Comparison of ENCODE assay signal across 32 cellular contexts in genomic region chr9:122203995-122204394, GRCh38. TPM values are rescaled to one million over a fixed set of nuclear protein-coding genes. Genes with fewer than 3 reads are reported as not detected.
"Had no signal": no experiment of that assay in that cellular context is flagged by ENCODE, and none has a peak within 500 bp of the region (broad histone marks: within the 10 kb centered on the region; RNA-seq: fewer than 3 reads in every experiment).

No MANE protein-coding gene starts in this region.

- H3K27ac Mint-ChIP-seq: activated CD4-positive, alpha-beta T cell treated with anti-CD3 and anti-CD28 coated beads, Interleukin-2, amount 10 ng/mL, durations not matched to agents 24 days and 14 days; activated CD8-positive, alpha-beta T cell treated with anti-CD3 and anti-CD28 coated beads for 36 hours; activated naive CD8-positive, alpha-beta T cell treated with anti-CD3 and anti-CD28 coated beads for 36 hours; activated T-cell treated with anti-CD3 and anti-CD28 coated beads, Interleukin-2, amount 50 U/mL, for 72 hours; activated T-helper 17 cell treated with anti-CD3 and anti-CD28 coated beads, Interleukin-2, amount 50 U/mL, for 72 hours had no signal

- H3K27me3 ChIP-seq: breast epithelium, SJSA1 had no signal

- H3K36me3 ChIP-seq: breast epithelium, SJSA1 had no signal

- H3K27ac ChIP-seq: breast epithelium, SJSA1 had no signal

- H3K27me3 Mint-ChIP-seq: activated CD4-positive, alpha-beta T cell treated with anti-CD3 and anti-CD28 coated beads, Interleukin-2, amount 10 ng/mL, durations not matched to agents 24 days and 14 days; activated CD8-positive, alpha-beta T cell treated with anti-CD3 and anti-CD28 coated beads for 36 hours; activated naive CD8-positive, alpha-beta T cell treated with anti-CD3 and anti-CD28 coated beads for 36 hours had no signal

- H3K4me3 Mint-ChIP-seq: activated CD4-positive, alpha-beta T cell treated with anti-CD3 and anti-CD28 coated beads, Interleukin-2, amount 10 ng/mL, durations not matched to agents 24 days and 14 days; activated CD8-positive, alpha-beta T cell treated with anti-CD3 and anti-CD28 coated beads for 36 hours; activated naive CD8-positive, alpha-beta T cell treated with anti-CD3 and anti-CD28 coated beads for 36 hours; activated T-cell treated with anti-CD3 and anti-CD28 coated beads, Interleukin-2, amount 50 U/mL, for 72 hours; activated T-helper 17 cell treated with anti-CD3 and anti-CD28 coated beads, Interleukin-2, amount 50 U/mL, for 72 hours had no signal

- FAIRE-seq: TTC549 had no signal

- H3K4me1 Mint-ChIP-seq: activated CD4-positive, alpha-beta T cell treated with anti-CD3 and anti-CD28 coated beads, Interleukin-2, amount 10 ng/mL, durations not matched to agents 24 days and 14 days; activated naive CD8-positive, alpha-beta T cell treated with anti-CD3 and anti-CD28 coated beads for 36 hours; activated T-helper 17 cell treated with anti-CD3 and anti-CD28 coated beads, Interleukin-2, amount 50 U/mL, for 72 hours had no signal

- H3K4me1 ChIP-seq: breast epithelium had no signal

- H3K4me3 ChIP-seq: breast epithelium, SJSA1 had no signal

- H3K9me3 Mint-ChIP-seq: activated CD4-positive, alpha-beta T cell treated with anti-CD3 and anti-CD28 coated beads, Interleukin-2, amount 10 ng/mL, durations not matched to agents 24 days and 14 days; activated CD8-positive, alpha-beta T cell treated with anti-CD3 and anti-CD28 coated beads for 36 hours; activated naive CD8-positive, alpha-beta T cell treated with anti-CD3 and anti-CD28 coated beads for 36 hours; activated T-cell treated with anti-CD3 and anti-CD28 coated beads, Interleukin-2, amount 50 U/mL, for 72 hours; activated T-helper 17 cell treated with anti-CD3 and anti-CD28 coated beads, Interleukin-2, amount 50 U/mL, for 72 hours had no signal

- H3K9me3 ChIP-seq: breast epithelium, SJSA1 had no signal

- ATAC-seq: activated CD8-positive, alpha-beta T cell treated with anti-CD3 and anti-CD28 coated beads for 36 hours; activated T-cell treated with anti-CD3 and anti-CD28 coated beads, Interleukin-2, amount 50 U/mL, for 72 hours; activated T-helper 17 cell treated with anti-CD3 and anti-CD28 coated beads, Interleukin-2, amount 50 U/mL, for 72 hours; Panc1 had no signal

- H3K36me3 Mint-ChIP-seq: activated naive CD8-positive, alpha-beta T cell treated with anti-CD3 and anti-CD28 coated beads for 36 hours had no signal

- DNase-seq: activated CD4-positive, alpha-beta T cell treated with anti-CD3 and anti-CD28 coated beads, Interleukin-2, amount 10 ng/mL, durations not matched to agents 24 days and 14 days; activated CD4-positive, alpha-beta T cell treated with anti-CD3 and anti-CD28 coated beads, Interleukin-2, amount 50 U/mL, for 4 hours; activated CD8-positive, alpha-beta T cell treated with anti-CD3 and anti-CD28 coated beads for 36 hours; activated effector memory CD4-positive, alpha-beta T cell treated with anti-CD3 and anti-CD28 coated beads, Interleukin-2, amount 50 U/mL, for 16 hours; activated naive CD4-positive, alpha-beta T cell; activated naive CD4-positive, alpha-beta T cell treated with anti-CD3 and anti-CD28 coated beads, Interleukin-2, amount 50 U/mL, for 16 hours; activated naive CD8-positive, alpha-beta T cell treated with anti-CD3 and anti-CD28 coated beads for 36 hours; activated T-cell treated with anti-CD3 and anti-CD28 coated beads, Interleukin-2, amount 50 U/mL, for 1 hour; activated T-cell treated with anti-CD3 and anti-CD28 coated beads, Interleukin-2, amount 50 U/mL, for 72 hours; amniotic stem cell; NCI-H1105; NCI-H1417 treated with DMSO at 0.1 percent for 48 hours; NCI-H187 treated with DMSO at 0.1 percent for 48 hours; NCI-H2081; NCI-H2171 treated with DMSO at 0.1 percent for 48 hours; NCI-H2227 treated with DMSO at 0.1 percent for 48 hours; NCI-H446; NCI-H510A treated with DMSO at 0.1 percent for 48 hours; NCI-H69; RPMI8226; SHP77 treated with DMSO at 0.1 percent for 48 hours had no signal

RNA-seq across cellular contexts. Expression of gene LHX6, which starts 24.8 kb away (rescaled TPM):
- total RNA-seq: activated CD4-positive, alpha-beta T cell treated with anti-CD3 and anti-CD28 coated beads, Interleukin-2, amount 10 ng/mL, durations not matched to agents 24 days and 14 days; activated CD8-positive, alpha-beta memory T cell treated with anti-CD3 and anti-CD28 coated beads for 36 hours; activated T-helper 17 cell treated with anti-CD3 and anti-CD28 coated beads, Interleukin-2, amount 50 U/mL, for 72 hours; T-helper 1 cell treated with Interleukin-12 subunit alpha and Interleukin-12 subunit beta and Interleukin-4 antibody, amounts not matched to agents 30 ng/mL and 1 ng/mL, for 36 hours; T-helper 2 cell treated with Interferon-gamma antibody and Interleukin-4, amounts not matched to agents 100 ng/mL and 5 ng/mL, for 36 hours had no signal
- polyA plus RNA-seq: aorta had no signal

RNA-seq across cellular contexts. Expression of gene MORN5, which starts 44.3 kb away (rescaled TPM):
- total RNA-seq: activated CD4-positive, alpha-beta T cell treated with anti-CD3 and anti-CD28 coated beads, Interleukin-2, amount 10 ng/mL, durations not matched to agents 24 days and 14 days; activated CD8-positive, alpha-beta memory T cell treated with anti-CD3 and anti-CD28 coated beads for 36 hours; activated CD8-positive, alpha-beta T cell treated with anti-CD3 and anti-CD28 coated beads for 36 hours; activated naive CD8-positive, alpha-beta T cell treated with anti-CD3 and anti-CD28 coated beads for 36 hours; activated T-cell treated with anti-CD3 and anti-CD28 coated beads, Interleukin-2, amount 50 U/mL, for 72 hours; activated T-helper 17 cell treated with anti-CD3 and anti-CD28 coated beads, Interleukin-2, amount 50 U/mL, for 72 hours; aorta; breast epithelium; cardiac septum; MCF 10A; SJSA1; T-helper 1 cell treated with Interleukin-12 subunit alpha and Interleukin-12 subunit beta and Interleukin-4 antibody, amounts not matched to agents 30 ng/mL and 1 ng/mL, for 36 hours; T-helper 2 cell treated with Interferon-gamma antibody and Interleukin-4, amounts not matched to agents 100 ng/mL and 5 ng/mL, for 36 hours had no signal
- polyA plus RNA-seq: aorta had no signal
